In the genomic region with DNA sequence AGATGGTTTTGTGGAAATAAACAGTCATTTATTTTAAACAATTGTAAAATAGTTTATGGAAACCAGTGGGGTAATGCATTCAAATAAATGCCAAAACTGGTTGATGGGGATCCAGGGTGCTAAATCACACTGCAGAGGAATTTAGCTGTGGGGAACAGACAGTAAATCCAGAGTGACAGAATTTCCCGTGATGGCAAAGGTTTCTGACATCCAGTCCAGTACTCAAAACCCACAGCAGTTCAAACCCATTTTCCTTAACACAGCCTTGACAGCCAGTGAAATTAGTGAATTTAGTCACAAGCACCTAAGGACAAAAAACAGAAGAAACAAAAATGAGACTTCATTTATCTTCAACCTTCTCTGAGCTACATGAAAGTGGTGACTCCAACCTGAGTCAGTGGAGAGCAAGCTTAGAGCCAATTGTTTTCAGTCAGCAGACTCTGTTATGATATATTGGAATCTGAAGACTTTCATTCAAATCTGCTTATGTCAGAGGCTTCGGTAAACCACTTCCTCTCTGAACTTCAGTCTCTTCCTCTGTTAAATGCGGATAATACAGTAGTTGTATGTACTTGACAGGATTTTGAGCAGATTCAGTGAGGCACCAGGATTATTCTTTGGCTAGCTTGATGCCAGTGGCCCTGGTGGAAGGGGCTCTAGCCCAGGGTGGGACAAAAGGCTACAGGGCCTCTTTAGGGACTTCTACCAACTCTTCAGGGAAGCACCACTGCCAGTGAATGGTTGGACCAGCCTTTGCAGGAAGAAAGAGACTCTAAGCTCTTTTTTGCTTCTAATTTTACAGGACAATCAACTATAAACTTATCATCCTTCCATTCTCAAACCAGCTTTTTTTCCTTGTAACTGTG, we compare ENCODE assay signal across 8 cellular contexts.
DNase-seq lines count a peak whose midpoint lies in the region; ATAC-seq lines count a peak whose summit lies in the region.

No MANE protein-coding gene starts in this region.

- DNase-seq in activated CD8-positive, alpha-beta memory T cell treated with anti-CD3 and anti-CD28 coated beads, Interleukin-2, amount 10 ng/mL, durations not matched to agents 7 days and 5 days, result no peak
- no peak for DNase-seq in activated CD8-positive, alpha-beta memory T cell treated with anti-CD3 and anti-CD28 coated beads, Interleukin-2, amount 50 U/mL, for 4 hours
- DNase-seq in T1000 (lab: John Stamatoyannopoulos, UW), result peak; percentile 32
- peak; percentile 71 for DNase-seq in fibroblast of gingiva (ENCODE audit: low read depth)
- DNase-seq in stimulated activated effector memory CD8-positive, alpha-beta T cell treated with anti-CD3 and anti-CD28 coated beads, Interleukin-12 subunit alpha, Interleukin-12 subunit beta, amount 100 ng/mL, for 72 hours (ENCODE audit: low spot score in 2 of 2), result peak; percentile 8 to 58
- DNase-seq in activated effector memory CD4-positive, alpha-beta T cell treated with anti-CD3 and anti-CD28 coated beads, Interleukin-2, amount 50 U/mL, for 16 hours, result no peak
- no peak for DNase-seq in effector CD8-positive, alpha-beta T cell (lab: John Stamatoyannopoulos, UW)
- no peak for DNase-seq in activated effector memory CD4-positive, alpha-beta T cell treated with Interleukin-2 at 50 U/mL for 16 hours

- peak overlapping the region; percentile 87 for H3K27ac Mint-ChIP-seq in activated CD8-positive, alpha-beta memory T cell treated with anti-CD3 and anti-CD28 coated beads, Interleukin-2, amount 10 ng/mL, durations not matched to agents 7 days and 5 days
- peak overlapping the region; percentile 77 for H3K27ac Mint-ChIP-seq in stimulated activated effector memory CD8-positive, alpha-beta T cell treated with anti-CD3 and anti-CD28 coated beads, Interleukin-12 subunit alpha, Interleukin-12 subunit beta, amount 100 ng/mL, for 72 hours

- H3K36me3 Mint-ChIP-seq in activated CD8-positive, alpha-beta memory T cell treated with anti-CD3 and anti-CD28 coated beads, Interleukin-2, amount 10 ng/mL, durations not matched to agents 7 days and 5 days, result peaks cover 16% of the 10 kb centered on the region
- H3K36me3 Mint-ChIP-seq in stimulated activated effector memory CD8-positive, alpha-beta T cell treated with anti-CD3 and anti-CD28 coated beads, Interleukin-12 subunit alpha, Interleukin-12 subunit beta, amount 100 ng/mL, for 72 hours, result peaks cover 14% of the 10 kb centered on the region

- peak overlapping the region; percentile 23 for H3K4me3 Mint-ChIP-seq in activated CD8-positive, alpha-beta memory T cell treated with anti-CD3 and anti-CD28 coated beads, Interleukin-2, amount 10 ng/mL, durations not matched to agents 7 days and 5 days
- H3K4me3 Mint-ChIP-seq in stimulated activated effector memory CD8-positive, alpha-beta T cell treated with anti-CD3 and anti-CD28 coated beads, Interleukin-12 subunit alpha, Interleukin-12 subunit beta, amount 100 ng/mL, for 72 hours, result peak overlapping the region; percentile 59

- no peaks in the 10 kb centered on the region for H3K9me3 Mint-ChIP-seq in activated CD8-positive, alpha-beta memory T cell treated with anti-CD3 and anti-CD28 coated beads, Interleukin-2, amount 10 ng/mL, durations not matched to agents 7 days and 5 days (ENCODE audit: low read depth)
- no peaks in the 10 kb centered on the region for H3K9me3 Mint-ChIP-seq in stimulated activated effector memory CD8-positive, alpha-beta T cell treated with anti-CD3 and anti-CD28 coated beads, Interleukin-12 subunit alpha, Interleukin-12 subunit beta, amount 100 ng/mL, for 72 hours

- peak; percentile 94 for ATAC-seq in activated CD8-positive, alpha-beta memory T cell treated with anti-CD3 and anti-CD28 coated beads, Interleukin-2, amount 10 ng/mL, durations not matched to agents 7 days and 5 days
- ATAC-seq in stimulated activated effector memory CD8-positive, alpha-beta T cell treated with anti-CD3 and anti-CD28 coated beads, Interleukin-12 subunit alpha, Interleukin-12 subunit beta, amount 100 ng/mL, for 72 hours, result peak; percentile 99

- no peaks in the 10 kb centered on the region for H3K27me3 Mint-ChIP-seq in activated CD8-positive, alpha-beta memory T cell treated with anti-CD3 and anti-CD28 coated beads, Interleukin-2, amount 10 ng/mL, durations not matched to agents 7 days and 5 days

- CTCF ChIA-PET in activated CD8-positive, alpha-beta memory T cell treated with anti-CD3 and anti-CD28 coated beads, Interleukin-2, amount 10 ng/mL, durations not matched to agents 7 days and 5 days (lab: Charles Lee), result interaction anchor here (1.4 to 1.5 kb wide), 3 partner anchors 8 to 114 kb away, joined by 5 to 7 read pairs (median 6); no protein-coding TSS in a partner anchor

- H3K4me1 Mint-ChIP-seq in activated CD8-positive, alpha-beta memory T cell treated with anti-CD3 and anti-CD28 coated beads, Interleukin-2, amount 10 ng/mL, durations not matched to agents 7 days and 5 days, result peaks cover 36% of the 10 kb centered on the region
- H3K4me1 Mint-ChIP-seq in stimulated activated effector memory CD8-positive, alpha-beta T cell treated with anti-CD3 and anti-CD28 coated beads, Interleukin-12 subunit alpha, Interleukin-12 subunit beta, amount 100 ng/mL, for 72 hours, result peaks cover 43% of the 10 kb centered on the region

Comparison
In these comparisons a context has a peak if more than half of its experiments do, and no peak if none do; other contexts are left out.
1. DNase-seq: peak in T1000 (single experiment), fibroblast of gingiva (single experiment) and stimulated activated effector memory CD8-positive, alpha-beta T cell treated with anti-CD3 and anti-CD28 coated beads, Interleukin-12 subunit alpha, Interleukin-12 subunit beta, amount 100 ng/mL, for 72 hours (2 of 2); none in activated CD8-positive, alpha-beta memory T cell treated with anti-CD3 and anti-CD28 coated beads, Interleukin-2, amount 10 ng/mL, durations not matched to agents 7 days and 5 days (single experiment), activated CD8-positive, alpha-beta memory T cell treated with anti-CD3 and anti-CD28 coated beads, Interleukin-2, amount 50 U/mL, for 4 hours (single experiment), activated effector memory CD4-positive, alpha-beta T cell treated with anti-CD3 and anti-CD28 coated beads, Interleukin-2, amount 50 U/mL, for 16 hours (single experiment), effector CD8-positive, alpha-beta T cell (single experiment) and activated effector memory CD4-positive, alpha-beta T cell treated with Interleukin-2 at 50 U/mL for 16 hours (single experiment).